20 cellular contexts compared by ENCODE assay signal in genomic region chr5:13350754-13351153, GRCh38.
"Had no signal": no experiment of that assay in that cellular context is flagged by ENCODE, and none has a peak within 500 bp of the region (broad histone marks: within the 10 kb centered on the region; RNA-seq: fewer than 3 reads in every experiment).

No MANE protein-coding gene starts in this region.

- FAIRE-seq: islet of Langerhans had no signal

- ATAC-seq: activated CD8-positive, alpha-beta memory T cell treated with anti-CD3 and anti-CD28 coated beads, Interleukin-2, amount 10 ng/mL, durations not matched to agents 7 days and 5 days; heart right ventricle; left ventricle myocardium superior; sciatic nerve; stimulated activated naive B cell treated with anti-CD40 and anti-IgM and Interleukin-4, amounts not matched to agents 10 μg/mL and 1 μg/mL and 100 μg/mL, for 72 hours had no signal

- DNase-seq: activated CD4-positive, alpha-beta T cell treated with anti-CD3 and anti-CD28 coated beads, Interleukin-2, amount 50 U/mL, for 4 hours; activated CD4-positive, CD25-positive, alpha-beta regulatory T cell treated with anti-CD3 and anti-CD28 coated beads, Interleukin-2, amount 50 U/mL, for 72 hours; activated CD8-positive, alpha-beta memory T cell treated with anti-CD3 and anti-CD28 coated beads, Interleukin-2, amount 10 ng/mL, durations not matched to agents 7 days and 5 days; activated gamma-delta T cell treated with Interleukin-2 at 50 U/mL for 16 hours; activated naive CD8-positive, alpha-beta T cell treated with anti-CD3 and anti-CD28 coated beads for 36 hours; activated T-cell treated with anti-CD3 and anti-CD28 coated beads, Interleukin-2, amount 50 U/mL, for 48 hours; esophagus squamous epithelium; foreskin melanocyte; heart right ventricle; left ventricle myocardium superior; mesenchymal stem cell; nephron progenitor cell; stimulated activated CD4-positive, alpha-beta T cell treated with anti-CD3 and anti-CD28 coated beads, Interleukin-2, amount 100 ng/mL, for 24 hours; stimulated activated naive B cell treated with anti-CD40 and anti-IgM and Interleukin-4, amounts not matched to agents 10 μg/mL and 1 μg/mL and 100 μg/mL, for 72 hours; T-helper 9 cell; trophoblast cell had no signal

- H3K4me3 ChIP-seq: cardiac muscle cell, esophagus squamous epithelium, heart right ventricle, prostate gland had no signal
